In the genomic region with DNA sequence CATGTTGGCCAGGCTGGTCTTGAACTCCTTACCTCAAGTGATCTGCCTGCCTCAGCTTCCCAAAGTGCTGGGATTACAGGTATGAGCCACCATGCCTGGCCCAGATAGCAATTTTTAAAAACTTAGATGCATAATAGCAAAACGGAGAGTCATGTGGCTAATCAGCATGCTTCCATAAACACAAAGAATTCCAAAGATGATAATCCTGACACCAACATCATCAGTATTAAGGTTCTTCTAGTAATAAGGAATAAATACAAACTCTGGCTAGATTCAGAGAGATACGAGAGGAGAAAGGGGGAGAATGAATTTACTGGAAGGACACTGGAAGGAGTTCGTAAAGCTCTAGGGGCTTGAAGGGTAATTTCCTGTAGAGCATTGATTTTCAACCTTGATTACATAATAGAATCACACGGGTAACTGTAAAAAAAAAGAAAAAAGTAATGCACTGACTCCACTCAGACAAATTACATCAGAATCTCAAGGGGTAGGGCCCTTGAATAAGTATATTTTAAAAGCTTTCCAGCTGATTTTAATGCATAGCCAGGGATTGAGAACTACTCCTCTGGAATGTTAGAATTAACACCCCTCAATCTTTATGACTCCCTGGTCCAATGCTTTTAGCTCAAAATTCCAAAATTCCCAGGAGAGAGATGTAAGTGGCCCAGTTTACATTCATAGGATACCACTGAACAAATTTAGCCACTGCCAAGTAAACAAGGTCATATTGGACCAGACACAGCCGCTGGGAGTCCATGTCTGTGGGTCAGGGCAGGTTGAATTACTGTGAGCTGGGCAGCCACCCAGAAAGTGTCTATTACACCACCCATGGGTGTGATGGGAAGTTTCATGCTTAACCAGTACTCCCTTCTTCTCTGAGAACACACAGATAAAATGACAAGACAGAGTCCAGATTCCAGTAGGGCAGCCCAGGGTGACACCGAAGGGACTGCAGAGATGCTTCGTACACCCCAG, we compare ENCODE assay signal across 1 cellular context.
TF ChIP-seq lines count a peak whose summit lies in the region.

No MANE protein-coding gene starts in this region.

TF ChIP-seq in HEK293T, 16 proteins besides CTCF, POLR2A, EP300 and RAD21 (continued from another document):
- peak; percentile 34; the same call in 1 of the 2 replicates for TF ChIP-seq ZNF384 (IDR thresholded peaks at IDR 0.05)
